In genomic region chr4:140755811-140756291, GRCh38 we compare ENCODE assay signal across 8 cellular contexts. TPM values are rescaled to one million over a fixed set of nuclear protein-coding genes. Genes with fewer than 3 reads are reported as not detected.
A peak's percentile ranks its signal among the peaks of the same experiment; 100 is the strongest.
DNase-seq lines count a peak whose midpoint lies in the region; ATAC-seq, FAIRE-seq and TF ChIP-seq lines count a peak whose summit lies in the region.

No MANE protein-coding gene starts in this region.

- TF ChIP-seq POLR2A in GM12891 (IDR thresholded peaks at IDR 0.05; ENCODE audit: low read depth, low read length): no peak

- ATAC-seq in HG02763 (IDR thresholded peaks at IDR 0.05; ENCODE audit: unreplicated experiment): peak; percentile 51

- TF ChIP-seq CTCF in AG09309 (IDR thresholded peaks at IDR 0.05; ENCODE audit: control insufficient read depth, insufficient read depth, low read depth, low read length, missing control alignments): no peak
- no peak for TF ChIP-seq CTCF in cardiac fibroblast (IDR thresholded peaks at IDR 0.05; ENCODE audit: low read depth, low read length)

- peak; percentile 75 for FAIRE-seq in GM12891 (lab: Jason Lieb, UNC)

- DNase-seq in AG09309 (ENCODE audit: low read depth) (no peak), GM12891 (ENCODE audit: insufficient read length, low spot score) (peak; percentile 52), NOMO-1 treated with DMSO at 0.1 percent for 48 hours (lab: John Stamatoyannopoulos, UW; ENCODE audit: unreplicated experiment) (peak; percentile 32), cardiac fibroblast (ENCODE audit: low read depth in 2 of 2) (peak; percentile 53 to 59), islet precursor cell (peak; percentile 77), epidermal melanocyte (ENCODE audit: insufficient read length, low spot score) (no peak)

- H3K27ac ChIP-seq in skin epidermis: peak overlapping the region; percentile 84 to 95 (median 90)

- H3K4me3 ChIP-seq in AG09309 (ENCODE audit: control insufficient read depth, low read depth, low read length) (peak overlapping the region; percentile 75), cardiac fibroblast (replicated peaks in 1 of 2; ENCODE audit: low read depth in 2 of 2, low read length in 2 of 2) (peak overlapping the region; percentile 80 to 82), skin epidermis (peak overlapping the region; percentile 52 to 86 (median 77))

TF ChIP-seq in GM12891, 5 proteins besides CTCF, POLR2A, EP300 and RAD21:
- TF ChIP-seq POU2F2 (IDR thresholded peaks at IDR 0.05; ENCODE audit: low read depth, low read length) (no peak), TAF1 (IDR thresholded peaks at IDR 0.05; ENCODE audit: low read depth, low read length) (no peak)

RNA-seq across cellular contexts. Expression of gene TBC1D9, which starts 0.3 kb away (rescaled TPM):
- polyA plus RNA-seq in GM12891 (2012; ENCODE audit: low read depth, missing spikeins): 3.1 TPM

Comparison
In these comparisons a context has a peak if more than half of its experiments do, and no peak if none do; other contexts are left out.
1. DNase-seq: peak in GM12891 (single experiment), NOMO-1 treated with DMSO at 0.1 percent for 48 hours (single experiment), cardiac fibroblast (2 of 2) and islet precursor cell (single experiment); none in AG09309 (single experiment) and epidermal melanocyte (single experiment).
2. Peak in every context shown above with its lines, with median percentiles within 50 percentile points of each other: H3K4me3 ChIP-seq.